Comparison of ENCODE assay signal across 8 cellular contexts in genomic region chr12:132492522-132492921, GRCh38. TPM values are rescaled to one million over a fixed set of nuclear protein-coding genes. Genes with fewer than 3 reads are reported as not detected.
A peak's percentile ranks its signal among the peaks of the same experiment; 100 is the strongest.
DNase-seq lines count a peak whose midpoint lies in the region; ATAC-seq and TF ChIP-seq lines count a peak whose summit lies in the region.

No MANE protein-coding gene starts in this region.

- no peak overlapping the region for H3K27ac Mint-ChIP-seq in osteocyte (ENCODE audit: unreplicated experiment)

- H3K4me3 ChIP-seq in GM12865 (ENCODE audit: low read depth, low read length), result peak overlapping the region; percentile 74
- peak overlapping the region; percentile 72 to 79 for H3K4me3 ChIP-seq in ascending aorta
- no peak overlapping the region for H3K4me3 ChIP-seq in neuronal stem cell (ENCODE audit: low read length in 2 of 2)

- H3K79me1 ChIP-seq in neuronal stem cell (ENCODE audit: low read depth, low read length), result peaks cover 51% of the 10 kb centered on the region

- H3K36me3 Mint-ChIP-seq in osteocyte (ENCODE audit: unreplicated experiment), result peaks cover 4% of the 10 kb centered on the region

- no peaks in the 10 kb centered on the region for H3K27me3 Mint-ChIP-seq in osteocyte (ENCODE audit: unreplicated experiment)

- no peak overlapping the region for H4K8ac ChIP-seq in neuronal stem cell (ENCODE audit: low read depth, low read length)

- no peaks in the 10 kb centered on the region for H3K9me3 ChIP-seq in ascending aorta
- no peaks in the 10 kb centered on the region for H3K9me3 ChIP-seq in neuronal stem cell (replicated peaks in 1 of 2; ENCODE audit: control insufficient read depth in 2 of 2, insufficient read depth in 1 of 2, low read depth in 1 of 2, low read length in 2 of 2)

- no peak overlapping the region for H3K23ac ChIP-seq in neuronal stem cell (ENCODE audit: low read depth, low read length, poor library complexity)

- DNase-seq in GM12865 (ENCODE audit: low read depth) (peak; percentile 86), ascending aorta (ENCODE audit: low spot score in 2 of 2) (no peak), osteocyte (ENCODE audit: extremely low spot score, unreplicated experiment) (no peak), NCI-H446 treated with DMSO at 0.1 percent for 48 hours (lab: John Stamatoyannopoulos, UW) (no peak), neuronal stem cell (ENCODE audit: low spot score) (no peak), iPS-NIHi7 (ENCODE audit: extremely low spot score) (no peak)

- no peak overlapping the region for H2BK15ac ChIP-seq in neuronal stem cell (ENCODE audit: low read length)

- intact Hi-C loops in ascending aorta (cut with DNase I), result no loop called here

- H3K18ac ChIP-seq in neuronal stem cell (ENCODE audit: low read length), result no peak overlapping the region

- no peak overlapping the region for H3K4me2 ChIP-seq in neuronal stem cell (ENCODE audit: insufficient read depth, low read length, poor library complexity, severe bottlenecking)

- no peak overlapping the region for H3K4ac ChIP-seq in neuronal stem cell (ENCODE audit: low read length)

- no peak overlapping the region for H2BK120ac ChIP-seq in neuronal stem cell (ENCODE audit: low read depth, low read length)

- no peak overlapping the region for H4K91ac ChIP-seq in neuronal stem cell (ENCODE audit: low read depth, low read length, poor library complexity)

- H3K4me1 ChIP-seq in ascending aorta (peaks cover 10 to 39% of the 10 kb centered on the region in 2 donors), neuronal stem cell (ENCODE audit: control insufficient read depth in 2 of 2, insufficient read depth in 1 of 2, low read depth in 1 of 2, low read length in 2 of 2) (peaks cover 10 to 21% of the 10 kb centered on the region in 2 donors)

- no peak overlapping the region for H3K9ac ChIP-seq in neuronal stem cell (ENCODE audit: low read depth, low read length, poor library complexity)

- peak overlapping the region; percentile 78 for H3K4me3 Mint-ChIP-seq in osteocyte (ENCODE audit: unreplicated experiment)

- H3K36me3 ChIP-seq in ascending aorta (no peaks in the 10 kb centered on the region), neuronal stem cell (replicated peaks in 1 of 2; ENCODE audit: control insufficient read depth in 2 of 2, insufficient read depth in 2 of 2, low read length in 2 of 2) (peaks cover 2 to 12% of the 10 kb centered on the region in 2 donors)

- peak; percentile 20 for ATAC-seq in HG02588 (IDR thresholded peaks at IDR 0.05; ENCODE audit: unreplicated experiment)
- ATAC-seq in GM18909 (IDR thresholded peaks at IDR 0.05; ENCODE audit: poor library complexity, unreplicated experiment), result no peak

- no CpG with 5 or more reads among the region's 12 CpGs for WGBS in neuronal stem cell (ENCODE audit: extremely low coverage in 2 of 2, insufficient read length in 2 of 2, insufficient replicate concordance in 1 of 2), 2 donors

- H3K27ac ChIP-seq in ascending aorta, result no peak overlapping the region
- no peak overlapping the region for H3K27ac ChIP-seq in neuronal stem cell (replicated peaks; ENCODE audit: low read length)

- H2AK5ac ChIP-seq in neuronal stem cell (ENCODE audit: low read depth, low read length), result no peak overlapping the region

- H3K4me1 Mint-ChIP-seq in osteocyte (ENCODE audit: unreplicated experiment), result peaks cover 33% of the 10 kb centered on the region

- H2BK12ac ChIP-seq in neuronal stem cell (ENCODE audit: low read length), result no peak overlapping the region

- no peaks in the 10 kb centered on the region for H3K9me3 Mint-ChIP-seq in osteocyte (ENCODE audit: unreplicated experiment)

- no peak overlapping the region for H3K14ac ChIP-seq in neuronal stem cell (ENCODE audit: low read length)

- TF ChIP-seq CTCF in GM12865 (IDR thresholded peaks at IDR 0.05; ENCODE audit: insufficient read depth, low read depth, low read length, missing control alignments) (no peak), ascending aorta (IDR thresholded peaks at IDR 0.05) (no peak), osteocyte (IDR thresholded peaks at IDR 0.05) (no peak)

- H2AFZ ChIP-seq in neuronal stem cell (ENCODE audit: low read length), result no peak overlapping the region

- H3K27me3 ChIP-seq in ascending aorta (no peaks in the 10 kb centered on the region), neuronal stem cell (ENCODE audit: control insufficient read depth in 3 of 3, insufficient read depth in 3 of 3, low read depth in 1 of 3, low read length in 3 of 3) (peaks cover 0 to 16% (median 14%) of the 10 kb centered on the region in 3 experiments)

- H2BK5ac ChIP-seq in neuronal stem cell (ENCODE audit: low read length), result no peak overlapping the region

RNA-seq across cellular contexts. Expression of gene FBRSL1, which starts 2.6 kb away (rescaled TPM):
- total RNA-seq in ascending aorta, result 40.7 TPM
- total RNA-seq in osteocyte, result 42.1 and 46.2 TPM in 2 replicates
- polyA plus RNA-seq in neuronal stem cell (2013, experiment 1 of 2), result 61.7 TPM
- 70.1 TPM for polyA plus RNA-seq in neuronal stem cell (2013, experiment 2 of 2)

Comparison
In these comparisons a context has a peak if more than half of its experiments do, and no peak if none do; other contexts are left out.
1. H3K4me3 ChIP-seq: peak in GM12865 (single experiment) and ascending aorta (2 of 2); none in neuronal stem cell (0 of 2).